Comparison of ENCODE assay signal across 19 cellular contexts in genomic region chr13:37319041-37319443, GRCh38.
DNase-seq lines count a peak whose midpoint lies in the region; ATAC-seq, FAIRE-seq and TF ChIP-seq lines count a peak whose summit lies in the region.
"Had no signal": no experiment of that assay in that cellular context is flagged by ENCODE, and none has a peak within 500 bp of the region (broad histone marks: within the 10 kb centered on the region; RNA-seq: fewer than 3 reads in every experiment).

No MANE protein-coding gene starts in this region.

- no peak for ATAC-seq in HG03135 (IDR thresholded peaks at IDR 0.05; ENCODE audit: unreplicated experiment)
- ATAC-seq: HepG2, PC-3 had no signal

- TF ChIP-seq CTCF in AG09309 (IDR thresholded peaks at IDR 0.05; ENCODE audit: control insufficient read depth, insufficient read depth, low read depth, low read length, missing control alignments) (no peak), fibroblast of the aortic adventitia (IDR thresholded peaks at IDR 0.05; ENCODE audit: insufficient read depth, low read length) (no peak)

- DNase-seq in AG09309 (ENCODE audit: low read depth) (peak; percentile 5), GM04503 (ENCODE audit: low read depth) (peak; percentile 51), NCI-H69 (lab: John Stamatoyannopoulos, UW) (peak; percentile 5), fibroblast of the aortic adventitia (ENCODE audit: low read depth) (peak; percentile 57), SHP77 treated with DMSO at 0.1 percent for 48 hours (lab: John Stamatoyannopoulos, UW) (no peak), inferior parietal cortex (ENCODE audit: extremely low spot score) (no peak), HTR-8/SVneo (ENCODE audit: insufficient read length, low spot score) (no peak)
- DNase-seq: BE2C; CD4-positive, alpha-beta T cell; DMS153; KG1; MV-4-11; NCI-H1694 treated with DMSO at 0.1 percent for 48 hours; NCI-H2227 treated with DMSO at 0.1 percent for 48 hours; NCI-H524; PC-3 had no signal

- FAIRE-seq in HTR-8/SVneo (lab: Jason Lieb, UNC): no peak
- FAIRE-seq: H54, HepG2 had no signal

- H3K4me3 ChIP-seq in AG09309 (ENCODE audit: control insufficient read depth, low read depth, low read length): no peak overlapping the region
- no peak overlapping the region for H3K4me3 ChIP-seq in fibroblast of the aortic adventitia (ENCODE audit: low read depth, low read length)

Comparison
In these comparisons a context has a peak if more than half of its experiments do, and no peak if none do; other contexts are left out.
1. DNase-seq: peak in AG09309 (single experiment), GM04503 (single experiment), NCI-H69 (single experiment) and fibroblast of the aortic adventitia (single experiment); none in SHP77 treated with DMSO at 0.1 percent for 48 hours (single experiment), inferior parietal cortex (single experiment) and HTR-8/SVneo (single experiment).